ENCODE assay signal across 11 cellular contexts in the genomic region with DNA sequence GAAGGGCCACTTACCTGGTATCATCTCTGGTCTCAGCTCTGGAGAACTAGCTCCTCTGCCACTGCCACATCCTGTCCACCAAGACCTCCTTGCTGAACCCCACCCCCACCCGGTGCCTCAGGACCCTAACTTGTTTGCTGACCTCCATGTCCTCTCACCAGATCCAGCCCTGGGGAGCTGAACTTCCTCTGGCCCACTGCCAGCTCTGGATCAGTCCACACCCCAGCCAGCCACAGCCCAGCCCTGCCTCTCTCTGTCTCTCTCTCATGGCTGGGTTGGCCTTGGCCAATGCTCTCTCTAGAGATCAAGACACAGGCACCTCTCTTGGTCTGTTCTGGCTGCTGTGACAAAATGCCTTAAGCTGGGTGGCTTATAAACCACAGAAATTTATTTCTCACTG. TPM values are rescaled to one million over a fixed set of nuclear protein-coding genes. Genes with fewer than 3 reads are reported as not detected.
"Had no signal": no experiment of that assay in that cellular context is flagged by ENCODE, and none has a peak within 500 bp of the region (broad histone marks: within the 10 kb centered on the region; RNA-seq: fewer than 3 reads in every experiment).

No MANE protein-coding gene starts in this region.

RNA-seq across cellular contexts. Expression of a gene that starts 14.4 kb away (rescaled TPM):
- total RNA-seq: dermis blood vessel endothelial cell, endothelial cell of umbilical vein, epithelial cell of proximal tubule, esophagus squamous epithelium, frontal cortex, left ventricle myocardium inferior, mononuclear cell, right atrium auricular region, spleen, thyroid gland, uterus had no signal
